17 cellular contexts compared by ENCODE assay signal in the genomic region with DNA sequence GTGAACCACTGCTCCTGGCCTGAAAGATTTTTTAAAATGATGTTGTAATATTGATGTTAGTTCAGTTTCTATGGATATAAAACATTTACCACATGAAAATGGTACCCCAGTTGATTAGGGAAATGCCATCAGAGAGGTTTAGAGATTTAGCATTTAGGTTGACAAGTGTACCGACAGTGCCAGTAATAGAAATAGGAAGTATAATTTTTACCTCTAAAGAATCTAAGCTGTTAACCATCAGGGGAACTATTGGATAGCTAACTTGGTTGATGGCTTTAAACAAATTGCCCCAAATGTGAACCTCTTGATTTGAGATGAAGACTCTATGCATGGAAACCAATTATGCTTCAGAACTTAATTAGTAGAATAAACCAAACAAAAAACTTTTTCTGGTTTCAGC.
"Had no signal": no experiment of that assay in that cellular context is flagged by ENCODE, and none has a peak within 500 bp of the region (broad histone marks: within the 10 kb centered on the region; RNA-seq: fewer than 3 reads in every experiment).

No MANE protein-coding gene starts in this region.

- H3K27me3 Mint-ChIP-seq: activated naive CD8-positive, alpha-beta T cell treated with anti-CD3 and anti-CD28 coated beads for 36 hours; activated T-cell treated with anti-CD3 and anti-CD28 coated beads, Interleukin-2, amount 50 U/mL, for 24 hours; naive thymus-derived CD4-positive, alpha-beta T cell; stimulated activated memory B cell treated with anti-CD40 and anti-IgM and Interleukin-4, amounts not matched to agents 10 μg/mL and 1 μg/mL and 100 μg/mL, for 72 hours had no signal

- H3K4me3 ChIP-seq: gastroesophageal sphincter, psoas muscle, right lobe of liver, tibial nerve had no signal

- H3K9me3 ChIP-seq: gastroesophageal sphincter, psoas muscle, right lobe of liver, tibial nerve had no signal

- H3K4me3 Mint-ChIP-seq: activated naive CD8-positive, alpha-beta T cell treated with anti-CD3 and anti-CD28 coated beads for 36 hours; activated T-cell treated with anti-CD3 and anti-CD28 coated beads, Interleukin-2, amount 50 U/mL, for 24 hours; stimulated activated memory B cell treated with anti-CD40 and anti-IgM and Interleukin-4, amounts not matched to agents 10 μg/mL and 1 μg/mL and 100 μg/mL, for 72 hours had no signal

- H3K9me3 Mint-ChIP-seq: activated naive CD8-positive, alpha-beta T cell treated with anti-CD3 and anti-CD28 coated beads for 36 hours; activated T-cell treated with anti-CD3 and anti-CD28 coated beads, Interleukin-2, amount 50 U/mL, for 24 hours; naive thymus-derived CD4-positive, alpha-beta T cell; stimulated activated memory B cell treated with anti-CD40 and anti-IgM and Interleukin-4, amounts not matched to agents 10 μg/mL and 1 μg/mL and 100 μg/mL, for 72 hours had no signal

- H3K27ac ChIP-seq: brain microvascular endothelial cell, epithelial cell of prostate had no signal

- H3K36me3 ChIP-seq: right lobe of liver, tibial nerve had no signal

- H3K27me3 ChIP-seq: brain microvascular endothelial cell, gastroesophageal sphincter, right lobe of liver, tibial nerve had no signal

- H3K27ac Mint-ChIP-seq: activated naive CD8-positive, alpha-beta T cell treated with anti-CD3 and anti-CD28 coated beads for 36 hours; activated T-cell treated with anti-CD3 and anti-CD28 coated beads, Interleukin-2, amount 50 U/mL, for 24 hours; stimulated activated memory B cell treated with anti-CD40 and anti-IgM and Interleukin-4, amounts not matched to agents 10 μg/mL and 1 μg/mL and 100 μg/mL, for 72 hours had no signal

- ATAC-seq: gastroesophageal sphincter; naive thymus-derived CD4-positive, alpha-beta T cell; psoas muscle; right lobe of liver; stimulated activated memory B cell treated with anti-CD40 and anti-IgM and Interleukin-4, amounts not matched to agents 10 μg/mL and 1 μg/mL and 100 μg/mL, for 72 hours had no signal

- DNase-seq: activated CD4-positive, alpha-beta T cell treated with anti-CD3 and anti-CD28 coated beads, Interleukin-2, amount 50 U/mL, for 4 hours; activated gamma-delta T cell treated with Interleukin-2 at 50 U/mL for 16 hours; activated naive CD8-positive, alpha-beta T cell treated with anti-CD3 and anti-CD28 coated beads for 36 hours; activated T-cell treated with anti-CD3 and anti-CD28 coated beads, Interleukin-2, amount 50 U/mL, for 24 hours; brain microvascular endothelial cell; effector memory CD4-positive, alpha-beta T cell; hippocampal formation; midbrain; naive thymus-derived CD4-positive, alpha-beta T cell; nucleus accumbens; psoas muscle; stimulated activated CD4-positive, alpha-beta T cell treated with anti-CD3 and anti-CD28 coated beads, Interleukin-1b, Interleukin-23, amount 100 ng/mL, for 48 hours had no signal
